In genomic region chr22:48981671-48982070, GRCh38 we compare ENCODE assay signal across 27 cellular contexts.
"Had no signal": no experiment of that assay in that cellular context is flagged by ENCODE, and none has a peak within 500 bp of the region (broad histone marks: within the 10 kb centered on the region; RNA-seq: fewer than 3 reads in every experiment).

No MANE protein-coding gene starts in this region.

- H3K4me1 Mint-ChIP-seq: activated naive CD4-positive, alpha-beta T cell treated with anti-CD3 and anti-CD28 coated beads, Interleukin-2, amount 50 U/mL, for 24 hours; activated naive CD8-positive, alpha-beta T cell treated with anti-CD3 and anti-CD28 coated beads for 36 hours; activated naive CD8-positive, alpha-beta T cell treated with anti-CD3 and anti-CD28 coated beads, Interleukin-2, amount 50 U/mL, for 24 hours; WTC11 had no signal

- H3K4me1 ChIP-seq: adrenal gland, body of pancreas, esophagus squamous epithelium, gastroesophageal sphincter, heart right ventricle had no signal

- H3K36me3 Mint-ChIP-seq: activated naive CD4-positive, alpha-beta T cell treated with anti-CD3 and anti-CD28 coated beads, Interleukin-2, amount 50 U/mL, for 24 hours; activated naive CD8-positive, alpha-beta T cell treated with anti-CD3 and anti-CD28 coated beads for 36 hours had no signal

- H3K27ac Mint-ChIP-seq: activated CD8-positive, alpha-beta T cell treated with anti-CD3 and anti-CD28 coated beads for 36 hours; activated naive CD4-positive, alpha-beta T cell treated with anti-CD3 and anti-CD28 coated beads for 36 hours; activated naive CD4-positive, alpha-beta T cell treated with anti-CD3 and anti-CD28 coated beads, Interleukin-2, amount 50 U/mL, for 24 hours; activated naive CD8-positive, alpha-beta T cell treated with anti-CD3 and anti-CD28 coated beads for 36 hours; activated naive CD8-positive, alpha-beta T cell treated with anti-CD3 and anti-CD28 coated beads, Interleukin-2, amount 50 U/mL, for 24 hours; activated T-helper 2 cell treated with anti-CD3 and anti-CD28 coated beads, Interferon-gamma antibody, Interleukin-2, Interleukin-4, amounts not matched to agents 10 μg/mL and 5 μg/mL and 100 μg/mL, durations not matched to agents 14 hours and 24 hours and 36 hours; effector memory CD8-positive, alpha-beta T cell; WTC11 had no signal

- H3K9me3 Mint-ChIP-seq: activated naive CD4-positive, alpha-beta T cell treated with anti-CD3 and anti-CD28 coated beads for 36 hours; activated naive CD4-positive, alpha-beta T cell treated with anti-CD3 and anti-CD28 coated beads, Interleukin-2, amount 50 U/mL, for 24 hours; activated T-cell treated with anti-CD3 and anti-CD28 coated beads, Interleukin-2, amount 50 U/mL, for 4 hours had no signal

- ATAC-seq: activated CD8-positive, alpha-beta T cell treated with anti-CD3 and anti-CD28 coated beads for 36 hours; activated naive CD8-positive, alpha-beta T cell treated with anti-CD3 and anti-CD28 coated beads, Interleukin-2, amount 50 U/mL, for 24 hours; activated T-cell treated with anti-CD3 and anti-CD28 coated beads, Interleukin-2, amount 50 U/mL, for 4 hours; body of pancreas; effector memory CD8-positive, alpha-beta T cell; gastroesophageal sphincter; heart right ventricle; WTC11 had no signal

- H3K27me3 ChIP-seq: adrenal gland had no signal

- H3K27ac ChIP-seq: adrenal gland, body of pancreas, esophagus squamous epithelium, gastroesophageal sphincter, heart right ventricle had no signal

- H3K4me3 Mint-ChIP-seq: activated CD8-positive, alpha-beta T cell treated with anti-CD3 and anti-CD28 coated beads for 36 hours; activated naive CD4-positive, alpha-beta T cell treated with anti-CD3 and anti-CD28 coated beads for 36 hours; activated naive CD4-positive, alpha-beta T cell treated with anti-CD3 and anti-CD28 coated beads, Interleukin-2, amount 50 U/mL, for 24 hours; activated naive CD8-positive, alpha-beta T cell treated with anti-CD3 and anti-CD28 coated beads for 36 hours; activated naive CD8-positive, alpha-beta T cell treated with anti-CD3 and anti-CD28 coated beads, Interleukin-2, amount 50 U/mL, for 24 hours; activated T-cell treated with anti-CD3 and anti-CD28 coated beads, Interleukin-2, amount 50 U/mL, for 4 hours; effector memory CD8-positive, alpha-beta T cell; WTC11 had no signal

- H3K9me3 ChIP-seq: adrenal gland, body of pancreas, esophagus squamous epithelium had no signal

- DNase-seq: activated CD4-positive, alpha-beta T cell treated with anti-CD3 and anti-CD28 coated beads for 1 hour; activated CD4-positive, alpha-beta T cell treated with anti-CD3 and anti-CD28 coated beads for 4 hours; activated CD4-positive, alpha-beta T cell treated with anti-CD3 and anti-CD28 coated beads, Interleukin-2, amount 50 U/mL, for 1 hour; activated CD4-positive, alpha-beta T cell treated with anti-CD3 and anti-CD28 coated beads, Interleukin-2, amount 50 U/mL, for 48 hours; activated CD8-positive, alpha-beta memory T cell treated with anti-CD3 and anti-CD28 coated beads for 24 hours; activated CD8-positive, alpha-beta T cell treated with anti-CD3 and anti-CD28 coated beads for 36 hours; activated effector memory CD4-positive, alpha-beta T cell treated with anti-CD3 and anti-CD28 coated beads, Interleukin-2, amount 50 U/mL, for 16 hours; activated naive CD4-positive, alpha-beta T cell treated with anti-CD3 and anti-CD28 coated beads for 36 hours; activated naive CD8-positive, alpha-beta T cell treated with anti-CD3 and anti-CD28 coated beads for 36 hours; activated naive CD8-positive, alpha-beta T cell treated with anti-CD3 and anti-CD28 coated beads, Interleukin-2, amount 50 U/mL, for 24 hours; activated T-cell treated with anti-CD3 and anti-CD28 coated beads, Interleukin-2, amount 50 U/mL, for 4 hours; body of pancreas; caudate nucleus; cortex of kidney; dermis blood vessel endothelial cell; effector CD4-positive, alpha-beta T cell; effector memory CD8-positive, alpha-beta T cell; erythroblast; esophagus squamous epithelium; foreskin melanocyte; heart right ventricle; T-helper 2 cell had no signal
